ENCODE assay signal across 10 cellular contexts in the genomic region with DNA sequence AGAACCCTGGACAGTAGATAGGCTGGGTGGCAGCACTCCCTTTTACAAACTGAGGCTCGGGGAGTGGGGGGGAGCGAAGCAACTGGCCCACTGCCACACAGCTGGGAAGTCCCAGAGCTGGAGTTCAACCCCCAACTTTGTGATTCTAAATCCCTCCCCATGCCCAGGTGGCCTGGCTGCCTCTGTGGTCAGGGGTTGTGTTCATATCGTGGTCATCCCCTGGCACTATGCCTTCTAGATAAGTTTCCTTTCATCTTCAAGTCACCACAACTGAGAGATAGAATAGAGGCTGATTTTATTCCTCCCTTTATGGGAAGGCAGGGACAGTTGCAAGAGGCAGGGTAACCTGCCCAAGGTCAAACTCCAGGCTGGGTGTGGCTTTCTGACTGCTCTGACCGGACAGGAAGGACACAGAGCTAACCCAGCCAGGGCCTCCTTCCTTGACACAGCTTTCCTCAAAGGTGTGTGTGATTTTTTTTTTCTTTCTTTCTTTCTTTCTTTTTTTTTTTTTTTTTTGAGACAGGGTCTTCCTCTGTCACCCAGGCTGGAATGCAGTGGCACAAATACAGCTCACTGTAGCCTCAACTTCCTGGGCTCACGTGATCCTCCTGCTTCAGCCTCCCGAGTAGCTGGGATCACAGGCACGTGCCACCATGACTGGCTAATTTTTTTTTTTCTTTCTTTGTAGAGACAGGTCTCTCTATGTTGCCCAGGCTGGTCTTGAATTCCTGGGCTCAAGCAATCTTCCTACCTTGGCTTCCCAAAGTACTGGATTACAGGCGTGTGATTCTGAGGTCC. TPM values are rescaled to one million over a fixed set of nuclear protein-coding genes. Genes with fewer than 3 reads are reported as not detected.
DNase-seq lines count a peak whose midpoint lies in the region; ATAC-seq and TF ChIP-seq lines count a peak whose summit lies in the region.
"Had no signal": no experiment of that assay in that cellular context is flagged by ENCODE, and none has a peak within 500 bp of the region (broad histone marks: within the 10 kb centered on the region; RNA-seq: fewer than 3 reads in every experiment).

No MANE protein-coding gene starts in this region.

- no peaks in the 10 kb centered on the region for H3K27me3 ChIP-seq in Caco-2 (replicated peaks; ENCODE audit: control insufficient read depth, insufficient read depth, low read length)
- peaks cover 4% of the 10 kb centered on the region for H3K27me3 ChIP-seq in MM.1S (replicated peaks; ENCODE audit: insufficient read depth, low read length)
- H3K27me3 ChIP-seq in naive thymus-derived CD4-positive, alpha-beta T cell (ENCODE audit: control insufficient read depth in 2 of 2, insufficient read depth in 2 of 2, low read length in 2 of 2), result no peaks in the 10 kb centered on the region

- H3K36me3 Mint-ChIP-seq in Caco-2 (ENCODE audit: insufficient read depth, unreplicated experiment), result no peaks in the 10 kb centered on the region
- peaks cover 0 to 29% (median 0%) of the 10 kb centered on the region in 5 donors for H3K36me3 Mint-ChIP-seq in naive thymus-derived CD4-positive, alpha-beta T cell

- CTCF ChIA-PET in Caco-2 (lab: Charles Lee), result interaction anchor here (0.6 to 1.9 kb wide), 2 partner anchors 17 to 25 kb away, joined by 6 to 8 read pairs; no protein-coding TSS in a partner anchor
- CTCF ChIA-PET in naive thymus-derived CD4-positive, alpha-beta T cell (lab: Charles Lee), result interaction anchor here (0.5 to 6.0 kb wide), 6 partner anchors 11 to 62 kb away, joined by 3 to 45 read pairs (median 5); no protein-coding TSS in a partner anchor

- intact Hi-C loops in Caco-2 (cut with micrococcal nuclease; ENCODE audit: unreplicated experiment), result no loop called here
- intact Hi-C loops in naive thymus-derived CD4-positive, alpha-beta T cell (cut with micrococcal nuclease), result no loop called here
- intact Hi-C loops in posterior cingulate gyrus (cut with DNase I), result no loop called here

- H3K9me3 ChIP-seq in Caco-2 (0 out of 2 replicates have a peak, but pooled peaks cover 5% of the 10 kb centered on the region), MM.1S (replicated peaks; ENCODE audit: insufficient read depth, low read length) (no peaks in the 10 kb centered on the region)
- H3K9me3 ChIP-seq in naive thymus-derived CD4-positive, alpha-beta T cell (ENCODE audit: control insufficient read depth in 2 of 3, low read length in 3 of 3), result no peaks in the 10 kb centered on the region
- H3K9me3 ChIP-seq: SK-N-SH had no signal

- no peaks in the 10 kb centered on the region for H3K9me3 Mint-ChIP-seq in Caco-2 (ENCODE audit: unreplicated experiment)
- peaks cover 0 to 11% (median 2%) of the 10 kb centered on the region in 11 donors for H3K9me3 Mint-ChIP-seq in naive thymus-derived CD4-positive, alpha-beta T cell

- H3K4me1 ChIP-seq in Caco-2, result peaks cover 50% of the 10 kb centered on the region
- H3K4me1 ChIP-seq in MM.1S (ENCODE audit: low read length), result peaks cover 20% of the 10 kb centered on the region
- peaks cover 74 to 84% of the 10 kb centered on the region in 2 donors for H3K4me1 ChIP-seq in naive thymus-derived CD4-positive, alpha-beta T cell (ENCODE audit: control insufficient read depth in 2 of 2, insufficient read depth in 2 of 2, low read length in 2 of 2)

- H3K4me3 Mint-ChIP-seq in Caco-2 (ENCODE audit: unreplicated experiment), result no peak overlapping the region
- peak overlapping the region in 9 of 10 donors; percentile 12 to 80 (median 55) for H3K4me3 Mint-ChIP-seq in naive thymus-derived CD4-positive, alpha-beta T cell

- H4K20me1 ChIP-seq in MM.1S (ENCODE audit: insufficient read depth, low read length), result no peaks in the 10 kb centered on the region

- H3K4me2 ChIP-seq in MM.1S (ENCODE audit: low read depth, low read length), result no peak overlapping the region
- H3K4me2 ChIP-seq: SK-N-SH had no signal

- H3K27ac Mint-ChIP-seq in Caco-2 (ENCODE audit: unreplicated experiment), result no peak overlapping the region
- peak overlapping the region; percentile 82 to 99 (median 96) for H3K27ac Mint-ChIP-seq in naive thymus-derived CD4-positive, alpha-beta T cell

- BruUV-seq in Caco-2 (replicated peaks; lab: Mats Ljungman, UMichigan), result no TSS peak

- H3K27ac ChIP-seq in MM.1S (ENCODE audit: low read length), result peak overlapping the region; percentile 10; the same call in 1 of the 2 replicates
- peak overlapping the region; percentile 36 for H3K27ac ChIP-seq in naive thymus-derived CD4-positive, alpha-beta T cell (ENCODE audit: low read depth, low read length)

- no peak for ATAC-seq in naive thymus-derived CD4-positive, alpha-beta T cell
- no peak for ATAC-seq in GM19467 (IDR thresholded peaks at IDR 0.05; ENCODE audit: unreplicated experiment)

- peaks cover 20% of the 10 kb centered on the region for H3K4me1 Mint-ChIP-seq in Caco-2 (ENCODE audit: low read depth, unreplicated experiment)
- peaks cover 74 to 95% (median 88%) of the 10 kb centered on the region in 7 donors for H3K4me1 Mint-ChIP-seq in naive thymus-derived CD4-positive, alpha-beta T cell

- POLR2A ChIA-PET in Caco-2 (lab: Charles Lee), result interaction anchor here (0.6 to 0.7 kb wide), 3 partner anchors 14 to 238 kb away, joined by 3 read pairs; no protein-coding TSS in a partner anchor
- POLR2A ChIA-PET in naive thymus-derived CD4-positive, alpha-beta T cell (lab: Charles Lee), result interaction anchor here (0.6 to 7.9 kb wide), 12 partner anchors 9 to 63 kb away, joined by 3 to 125 read pairs (median 6); no protein-coding TSS in a partner anchor

- H3K4me3 ChIP-seq in Caco-2 (ENCODE audit: low read depth, low read length), result no peak overlapping the region
- H3K4me3 ChIP-seq in MM.1S (ENCODE audit: low read length), result no peak overlapping the region
- H3K4me3 ChIP-seq in naive thymus-derived CD4-positive, alpha-beta T cell (ENCODE audit: low read length), result no peak overlapping the region

- no peaks in the 10 kb centered on the region for H3F3A ChIP-seq in MM.1S (ENCODE audit: insufficient read depth, low read length)

- no peaks in the 10 kb centered on the region for H3K9me2 ChIP-seq in MM.1S (replicated peaks; ENCODE audit: insufficient read depth, low read length)
- H3K9me2 ChIP-seq: SK-N-SH had no signal

- no peaks in the 10 kb centered on the region for H3K27me3 Mint-ChIP-seq in Caco-2 (ENCODE audit: insufficient read depth, unreplicated experiment)
- no peaks in the 10 kb centered on the region for H3K27me3 Mint-ChIP-seq in naive thymus-derived CD4-positive, alpha-beta T cell

- no peaks in the 10 kb centered on the region for H3K79me2 ChIP-seq in MM.1S (ENCODE audit: low read length)

- H3K36me3 ChIP-seq in Caco-2 (ENCODE audit: control insufficient read depth, insufficient read depth, low read length), result no peaks in the 10 kb centered on the region; the same call in 1 of the 2 replicates
- H3K36me3 ChIP-seq in MM.1S (replicated peaks; ENCODE audit: insufficient read depth, low read length), result no peaks in the 10 kb centered on the region
- H3K36me3 ChIP-seq in naive thymus-derived CD4-positive, alpha-beta T cell (ENCODE audit: control insufficient read depth in 2 of 3, insufficient read depth in 3 of 3, low read length in 3 of 3), result no peaks in the 10 kb centered on the region

- DNase-seq in Caco-2 (peak; percentile 63 to 86), MM.1S (peak; percentile 24), astrocyte of the hippocampus (ENCODE audit: low read depth, low spot score) (peak; percentile 24), GM03348 (ENCODE audit: low spot score) (no peak), GOT3 (lab: John Stamatoyannopoulos, UW) (no peak), posterior cingulate gyrus (no peak)
- DNase-seq in naive thymus-derived CD4-positive, alpha-beta T cell, result no peak
- DNase-seq: NCI-H1092, SK-N-SH had no signal

- H2AFZ ChIP-seq in MM.1S (ENCODE audit: low read length), result no peak overlapping the region

- TF ChIP-seq CTCF in Caco-2 (IDR thresholded peaks at IDR 0.05; ENCODE audit: insufficient read depth in 1 of 2, low read depth in 1 of 2, low read length in 1 of 2, severe bottlenecking in 1 of 2, unreplicated experiment in 1 of 2) (no peak), MM.1S (IDR thresholded peaks at IDR 0.05; ENCODE audit: low read length) (no peak)

- no peak overlapping the region for H3K9ac ChIP-seq in MM.1S (ENCODE audit: low read length)
- H3K9ac ChIP-seq: SK-N-SH had no signal

RNA-seq across cellular contexts. Expression of a gene that starts 18.4 kb away (rescaled TPM):
- 2.6 and 3.5 TPM in 2 replicates for total RNA-seq in Caco-2 (2022)
- total RNA-seq in naive thymus-derived CD4-positive, alpha-beta T cell, result 100 to 1,000 TPM in 2 of 5 experiments, 10 to 100 TPM in 3; 38.6 to 278 (median 60.3) TPM
- polyA plus RNA-seq in naive thymus-derived CD4-positive, alpha-beta T cell, result 10 to 100 TPM; 30.1 to 48.2 TPM

Comparison
In these comparisons a context has a peak if more than half of its experiments do, and no peak if none do; other contexts are left out.
1. DNase-seq: peak in Caco-2 (2 of 2), MM.1S (single experiment) and astrocyte of the hippocampus (single experiment); none in naive thymus-derived CD4-positive, alpha-beta T cell (0 of 9), GM03348 (single experiment), GOT3 (single experiment) and posterior cingulate gyrus (0 of 10).